ENCODE assay signal across 8 cellular contexts in the genomic region with DNA sequence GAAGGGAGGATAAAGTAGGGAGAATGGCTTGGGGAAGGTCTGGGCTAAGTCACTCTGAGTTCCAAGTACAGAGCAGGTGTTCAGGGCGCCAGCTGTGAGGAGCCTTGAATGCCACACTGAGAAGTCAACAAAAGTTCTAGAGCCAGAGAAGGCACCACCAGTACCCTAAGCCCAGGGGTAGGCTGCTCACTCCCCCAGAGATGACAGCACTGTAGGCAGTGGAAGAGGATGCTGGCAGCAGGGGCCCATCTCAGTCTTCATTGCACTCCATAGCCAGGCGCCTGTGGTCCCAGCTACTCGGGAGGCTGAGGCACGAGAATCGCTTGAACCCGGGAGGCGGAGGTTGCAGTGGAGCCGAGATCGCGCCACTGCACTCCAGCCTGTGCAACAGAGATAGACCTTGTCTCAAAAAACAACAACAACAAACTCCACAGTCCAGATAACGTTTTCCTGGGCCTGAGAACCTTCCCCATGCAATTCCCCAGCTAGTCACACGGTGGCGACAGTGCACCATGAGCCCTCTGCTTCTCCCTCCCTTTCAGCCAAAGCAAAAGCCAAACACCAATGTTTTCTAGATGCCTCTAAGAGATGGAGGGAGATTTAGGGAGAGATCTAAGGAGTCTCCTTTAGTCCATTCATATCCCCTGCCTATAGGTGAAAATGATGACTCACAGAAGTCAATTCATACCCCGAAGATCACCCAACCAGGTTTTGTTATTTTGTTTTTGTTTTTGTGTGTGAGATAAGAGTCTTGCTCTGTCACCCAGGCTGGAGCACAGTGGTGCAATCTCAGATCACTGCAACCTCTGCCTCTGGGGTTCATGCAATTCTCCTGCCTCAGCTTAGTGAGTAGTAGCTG. TPM values are rescaled to one million over a fixed set of nuclear protein-coding genes. Genes with fewer than 3 reads are reported as not detected.
DNase-seq lines count a peak whose midpoint lies in the region; ATAC-seq lines count a peak whose summit lies in the region.

No MANE protein-coding gene starts in this region.

- no peak overlapping the region for H3K4me3 Mint-ChIP-seq in activated CD8-positive, alpha-beta T cell treated with anti-CD3 and anti-CD28 coated beads, Interleukin-2, amount 10 ng/mL, durations not matched to agents 7 days and 5 days
- H3K4me3 Mint-ChIP-seq in memory B cell, result no peak overlapping the region

- H3K4me1 Mint-ChIP-seq in activated CD8-positive, alpha-beta T cell treated with anti-CD3 and anti-CD28 coated beads, Interleukin-2, amount 10 ng/mL, durations not matched to agents 7 days and 5 days (ENCODE audit: low read depth), result peaks cover 27% of the 10 kb centered on the region
- peaks cover 12% of the 10 kb centered on the region for H3K4me1 Mint-ChIP-seq in memory B cell

- H3K27me3 Mint-ChIP-seq in activated CD8-positive, alpha-beta T cell treated with anti-CD3 and anti-CD28 coated beads, Interleukin-2, amount 10 ng/mL, durations not matched to agents 7 days and 5 days (ENCODE audit: low read depth), result no peaks in the 10 kb centered on the region
- H3K27me3 Mint-ChIP-seq in memory B cell, result no peaks in the 10 kb centered on the region

- ATAC-seq in HG03095 (IDR thresholded peaks at IDR 0.05; ENCODE audit: unreplicated experiment) (peak; percentile 55), memory B cell (ENCODE audit: low read depth) (peak; percentile 51), GM21825 (IDR thresholded peaks at IDR 0.05; ENCODE audit: unreplicated experiment) (no peak)
- peak; percentile 67 for ATAC-seq in activated CD8-positive, alpha-beta T cell treated with anti-CD3 and anti-CD28 coated beads, Interleukin-2, amount 10 ng/mL, durations not matched to agents 7 days and 5 days

- H3K36me3 Mint-ChIP-seq in activated CD8-positive, alpha-beta T cell treated with anti-CD3 and anti-CD28 coated beads, Interleukin-2, amount 10 ng/mL, durations not matched to agents 7 days and 5 days (ENCODE audit: low read depth), result peaks cover 3% of the 10 kb centered on the region
- H3K36me3 Mint-ChIP-seq in memory B cell, result no peaks in the 10 kb centered on the region

- CTCF ChIA-PET in activated CD8-positive, alpha-beta T cell treated with anti-CD3 and anti-CD28 coated beads, Interleukin-2, amount 10 ng/mL, durations not matched to agents 7 days and 5 days (lab: Charles Lee), result interaction anchor here (0.6 to 5.8 kb wide), 52 partner anchors 8 to 453 kb away, joined by 3 to 80 read pairs (median 5); partner anchors contain the start of genes FGFR4, NSD1 and RGS14

- POLR2A ChIA-PET in activated CD8-positive, alpha-beta T cell treated with anti-CD3 and anti-CD28 coated beads, Interleukin-2, amount 10 ng/mL, durations not matched to agents 7 days and 5 days (lab: Charles Lee), result interaction anchor here (0.7 to 1.8 kb wide), 4 partner anchors 20 to 454 kb away, joined by 3 to 5 read pairs (median 4); partner anchors contain the start of genes MXD3 and NSD1

- DNase-seq in DMS79 (lab: John Stamatoyannopoulos, UW) (peak; percentile 6), NCI-H774 (lab: John Stamatoyannopoulos, UW) (peak; percentile 70), memory B cell (ENCODE audit: low spot score in 2 of 2) (peak; percentile 81 to 88)
- peak; percentile 87 for DNase-seq in activated CD8-positive, alpha-beta T cell treated with anti-CD3 and anti-CD28 coated beads, Interleukin-2, amount 10 ng/mL, durations not matched to agents 7 days and 5 days
- DNase-seq in effector CD4-positive, alpha-beta T cell, result peak; percentile 70
- DNase-seq in stimulated activated CD8-positive, alpha-beta memory T cell treated with anti-CD3 and anti-CD28 coated beads, Interleukin-15, amount 100 ng/mL, for 4 hours (ENCODE audit: low read depth in 2 of 2), result peak; percentile 45 to 61

- no peaks in the 10 kb centered on the region for H3K9me3 Mint-ChIP-seq in activated CD8-positive, alpha-beta T cell treated with anti-CD3 and anti-CD28 coated beads, Interleukin-2, amount 10 ng/mL, durations not matched to agents 7 days and 5 days (ENCODE audit: insufficient read depth)
- no peaks in the 10 kb centered on the region for H3K9me3 Mint-ChIP-seq in memory B cell

- H3K27ac Mint-ChIP-seq in activated CD8-positive, alpha-beta T cell treated with anti-CD3 and anti-CD28 coated beads, Interleukin-2, amount 10 ng/mL, durations not matched to agents 7 days and 5 days, result peak overlapping the region; percentile 45
- no peak overlapping the region for H3K27ac Mint-ChIP-seq in memory B cell

RNA-seq across cellular contexts. Expression of gene NSD1, which starts 19.8 kb away (rescaled TPM):
- 10 to 100 TPM; 91.8 to 98.4 TPM for total RNA-seq in activated CD8-positive, alpha-beta T cell treated with anti-CD3 and anti-CD28 coated beads, Interleukin-2, amount 10 ng/mL, durations not matched to agents 7 days and 5 days

RNA-seq across cellular contexts. Expression of gene FGFR4, which starts 27.1 kb away (rescaled TPM):
- total RNA-seq in activated CD8-positive, alpha-beta T cell treated with anti-CD3 and anti-CD28 coated beads, Interleukin-2, amount 10 ng/mL, durations not matched to agents 7 days and 5 days, result 1 to 10 TPM in 1 of 2 experiments, under 1 TPM in 1; 0.53 to 1.9 TPM

Comparison
In these comparisons a context has a peak if more than half of its experiments do, and no peak if none do; other contexts are left out.
1. DNase-seq: peak in every context shown above with its lines; median percentile 87 in activated CD8-positive, alpha-beta T cell treated with anti-CD3 and anti-CD28 coated beads, Interleukin-2, amount 10 ng/mL, durations not matched to agents 7 days and 5 days; 84 in memory B cell; 70 in NCI-H774; 70 in effector CD4-positive, alpha-beta T cell; 53 in stimulated activated CD8-positive, alpha-beta memory T cell treated with anti-CD3 and anti-CD28 coated beads, Interleukin-15, amount 100 ng/mL, for 4 hours; 6 in DMS79.